Comparison of ENCODE assay signal across 8 cellular contexts in the genomic region with DNA sequence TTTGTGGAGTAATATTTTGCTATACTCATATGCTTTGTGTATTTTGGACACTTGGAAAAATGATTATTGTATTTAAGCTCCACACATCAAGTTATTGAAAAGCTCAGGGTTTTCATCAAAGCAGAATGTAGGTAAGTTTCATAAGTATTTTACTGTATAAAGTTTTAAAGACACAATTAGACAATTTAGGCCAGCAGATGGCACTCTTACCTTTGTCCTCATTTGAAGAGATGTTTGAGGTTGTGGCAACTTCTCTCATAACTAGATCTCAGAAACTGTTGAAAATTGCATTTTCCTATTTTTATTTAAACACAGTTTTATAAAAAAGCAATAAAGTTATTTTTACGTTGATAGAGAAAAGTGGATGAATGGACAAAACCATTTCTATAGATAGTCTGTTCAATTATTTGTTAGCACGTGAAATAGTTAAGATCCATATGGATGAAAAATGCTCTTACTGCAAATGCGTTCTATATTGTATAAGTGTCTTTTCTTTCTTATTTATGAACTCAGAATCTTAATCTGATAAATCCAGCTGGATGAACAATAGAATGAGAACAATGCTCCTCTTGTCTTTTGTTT.
A peak's percentile ranks its signal among the peaks of the same experiment; 100 is the strongest.
DNase-seq lines count a peak whose midpoint lies in the region; ATAC-seq and TF ChIP-seq lines count a peak whose summit lies in the region.

No MANE protein-coding gene starts in this region.

- no peaks in the 10 kb centered on the region for H3K79me2 ChIP-seq in Loucy (ENCODE audit: insufficient read depth, low read length)
- H3K79me2 ChIP-seq in SK-N-SH (ENCODE audit: insufficient read depth), result no peaks in the 10 kb centered on the region
- H3K79me2 ChIP-seq in neural progenitor cell (ENCODE audit: low read depth), result no peaks in the 10 kb centered on the region

- TF ChIP-seq RAD21 in SK-N-SH (IDR thresholded peaks at IDR 0.05; ENCODE audit: low read length), result peak; percentile 82

- H3K4me1 Mint-ChIP-seq in neural progenitor cell, result no peaks in the 10 kb centered on the region
- H3K4me1 Mint-ChIP-seq in activated T-helper 2 cell treated with anti-CD3 and anti-CD28 coated beads, Interferon-gamma antibody, Interleukin-2, Interleukin-4, amounts not matched to agents 10 μg/mL and 5 μg/mL and 100 μg/mL, durations not matched to agents 14 hours and 24 hours and 36 hours (ENCODE audit: low read depth), result no peaks in the 10 kb centered on the region

- no peaks in the 10 kb centered on the region for H3K36me3 Mint-ChIP-seq in neural progenitor cell
- H3K36me3 Mint-ChIP-seq in activated T-helper 2 cell treated with anti-CD3 and anti-CD28 coated beads, Interferon-gamma antibody, Interleukin-2, Interleukin-4, amounts not matched to agents 10 μg/mL and 5 μg/mL and 100 μg/mL, durations not matched to agents 14 hours and 24 hours and 36 hours (ENCODE audit: low read depth), result no peaks in the 10 kb centered on the region

- TF ChIP-seq CTCF in 22Rv1 (IDR thresholded peaks at IDR 0.05) (peak; percentile 91), Loucy (conservative IDR thresholded peaks at IDR 0.05; ENCODE audit: low read length) (peak; percentile 80), SK-N-SH (IDR thresholded peaks at IDR 0.05) (peak; percentile 81), neural progenitor cell (IDR thresholded peaks at IDR 0.05) (peak; percentile 75)

- H3K9me3 Mint-ChIP-seq in neural progenitor cell, result peaks cover 9% of the 10 kb centered on the region
- no peaks in the 10 kb centered on the region for H3K9me3 Mint-ChIP-seq in activated T-helper 2 cell treated with anti-CD3 and anti-CD28 coated beads, Interferon-gamma antibody, Interleukin-2, Interleukin-4, amounts not matched to agents 10 μg/mL and 5 μg/mL and 100 μg/mL, durations not matched to agents 14 hours and 24 hours and 36 hours

- DNase-seq in Daoy (ENCODE audit: low read depth) (peak; percentile 41), SK-N-SH (peak; percentile 44), fibroblast of gingiva (ENCODE audit: low read depth) (peak; percentile 57), neural progenitor cell (ENCODE audit: low spot score) (peak; percentile 61)
- DNase-seq in activated T-helper 2 cell treated with anti-CD3 and anti-CD28 coated beads, Interferon-gamma antibody, Interleukin-2, Interleukin-4, amounts not matched to agents 10 μg/mL and 5 μg/mL and 100 μg/mL, durations not matched to agents 14 hours and 24 hours and 36 hours (ENCODE audit: low spot score), result no peak

- no peak overlapping the region for H3K4me2 ChIP-seq in Loucy (ENCODE audit: low read depth, low read length, poor library complexity, severe bottlenecking)
- no peak overlapping the region for H3K4me2 ChIP-seq in SK-N-SH
- H3K4me2 ChIP-seq in neural progenitor cell, result no peak overlapping the region

- no peak overlapping the region for H3K27ac Mint-ChIP-seq in neural progenitor cell
- no peak overlapping the region for H3K27ac Mint-ChIP-seq in activated T-helper 2 cell treated with anti-CD3 and anti-CD28 coated beads, Interferon-gamma antibody, Interleukin-2, Interleukin-4, amounts not matched to agents 10 μg/mL and 5 μg/mL and 100 μg/mL, durations not matched to agents 14 hours and 24 hours and 36 hours

- H3K4me1 ChIP-seq in Loucy (ENCODE audit: insufficient read depth, low read length, poor library complexity, severe bottlenecking), result no peaks in the 10 kb centered on the region
- H3K4me1 ChIP-seq in SK-N-SH (ENCODE audit: control insufficient read depth in 1 of 2, insufficient read depth in 2 of 2, low read depth in 1 of 2, low read length in 1 of 2), result no peaks in the 10 kb centered on the region
- H3K4me1 ChIP-seq in neural progenitor cell, result no peaks in the 10 kb centered on the region

- H3K9me3 ChIP-seq in Loucy (ENCODE audit: insufficient read depth, low read depth, low read length) (no peaks in the 10 kb centered on the region), SK-N-SH (no peaks in the 10 kb centered on the region), neural progenitor cell (ENCODE audit: low read depth) (no peaks in the 10 kb centered on the region)

- no peak overlapping the region for H3K4me3 Mint-ChIP-seq in neural progenitor cell
- no peak overlapping the region for H3K4me3 Mint-ChIP-seq in activated T-helper 2 cell treated with anti-CD3 and anti-CD28 coated beads, Interferon-gamma antibody, Interleukin-2, Interleukin-4, amounts not matched to agents 10 μg/mL and 5 μg/mL and 100 μg/mL, durations not matched to agents 14 hours and 24 hours and 36 hours (ENCODE audit: low read depth)

- peaks cover 2% of the 10 kb centered on the region for H3K27me3 Mint-ChIP-seq in neural progenitor cell (ENCODE audit: insufficient read depth, low read depth)
- H3K27me3 Mint-ChIP-seq in activated T-helper 2 cell treated with anti-CD3 and anti-CD28 coated beads, Interferon-gamma antibody, Interleukin-2, Interleukin-4, amounts not matched to agents 10 μg/mL and 5 μg/mL and 100 μg/mL, durations not matched to agents 14 hours and 24 hours and 36 hours (ENCODE audit: low read depth), result peaks cover 4% of the 10 kb centered on the region

- H3K27ac ChIP-seq in 22Rv1 (no peak overlapping the region), SK-N-SH (ENCODE audit: low read depth in 2 of 2, low read length in 1 of 2) (no peak overlapping the region), neural progenitor cell (no peak overlapping the region)

- H3K27me3 ChIP-seq in Loucy (ENCODE audit: insufficient read depth, low read length, poor library complexity, severe bottlenecking), result no peaks in the 10 kb centered on the region
- H3K27me3 ChIP-seq in SK-N-SH (ENCODE audit: insufficient read depth), result no peaks in the 10 kb centered on the region
- no peaks in the 10 kb centered on the region for H3K27me3 ChIP-seq in neural progenitor cell

- POLR2A ChIA-PET in SK-N-SH (lab: Yijun Ruan, JAX), result no interaction called here

- H4K20me1 ChIP-seq in Loucy (ENCODE audit: insufficient read depth, low read length, poor library complexity, severe bottlenecking) (no peaks in the 10 kb centered on the region), SK-N-SH (ENCODE audit: insufficient read depth) (no peaks in the 10 kb centered on the region), neural progenitor cell (ENCODE audit: low read depth) (no peaks in the 10 kb centered on the region)

- no peaks in the 10 kb centered on the region for H3K36me3 ChIP-seq in Loucy (ENCODE audit: insufficient read depth, low read length)
- no peaks in the 10 kb centered on the region for H3K36me3 ChIP-seq in SK-N-SH (replicated peaks in 1 of 2; ENCODE audit: control insufficient read depth in 1 of 2, insufficient read depth in 2 of 2, low read length in 1 of 2)
- no peaks in the 10 kb centered on the region for H3K36me3 ChIP-seq in neural progenitor cell

- H3K9me2 ChIP-seq in Loucy (replicated peaks; ENCODE audit: low read depth, low read length) (no peaks in the 10 kb centered on the region), SK-N-SH (no peaks in the 10 kb centered on the region)

- no peak for TF ChIP-seq EP300 in SK-N-SH (IDR thresholded peaks at IDR 0.05; ENCODE audit: borderline replicate concordance in 1 of 2, low read depth in 1 of 2, low read length in 1 of 2)

- CTCF ChIA-PET in SK-N-SH (lab: Yijun Ruan, JAX), result interaction anchor here (0.6 to 2.6 kb wide), 36 partner anchors 8 to 1059 kb away, joined by 3 to 23 read pairs (median 4); a partner anchor contains a TSS

- intact Hi-C loops in activated T-helper 2 cell treated with anti-CD3 and anti-CD28 coated beads, Interferon-gamma antibody, Interleukin-2, Interleukin-4, amounts not matched to agents 10 μg/mL and 5 μg/mL and 100 μg/mL, durations not matched to agents 14 hours and 24 hours and 36 hours (cut with micrococcal nuclease), result loop anchor here (2.0 to 5.0 kb wide), 4 partner anchors 96 to 638 kb away; no protein-coding TSS in a partner anchor

- H3K4me3 ChIP-seq in Loucy (ENCODE audit: low read length, poor library complexity, severe bottlenecking) (no peak overlapping the region), SK-N-SH (ENCODE audit: low read depth in 2 of 2, low read length in 1 of 2) (peak overlapping the region in 1 of 2 experiments; percentile 22; a peak in 1 of 4 replicates), neural progenitor cell (no peak overlapping the region)

- H3K9ac ChIP-seq in Loucy (ENCODE audit: low read depth, low read length, poor library complexity, severe bottlenecking), result no peak overlapping the region
- H3K9ac ChIP-seq in SK-N-SH, result no peak overlapping the region
- H3K9ac ChIP-seq in neural progenitor cell, result no peak overlapping the region

- H3F3A ChIP-seq in Loucy (ENCODE audit: low read depth) (no peaks in the 10 kb centered on the region), SK-N-SH (replicated peaks; ENCODE audit: insufficient read depth) (no peaks in the 10 kb centered on the region), neural progenitor cell (ENCODE audit: low read depth) (no peaks in the 10 kb centered on the region)

- 62% methylated on average over 3 of the region's 3 CpGs for WGBS in SK-N-SH (ENCODE audit: low lambda C conversion rate)

- H2AFZ ChIP-seq in Loucy (ENCODE audit: low read length), result no peak overlapping the region
- no peak overlapping the region for H2AFZ ChIP-seq in SK-N-SH (ENCODE audit: low read depth)
- H2AFZ ChIP-seq in neural progenitor cell (replicated peaks), result no peak overlapping the region

- no peak for ATAC-seq in HG02588 (IDR thresholded peaks at IDR 0.05; ENCODE audit: unreplicated experiment)

TF ChIP-seq in SK-N-SH, 30 proteins besides CTCF, POLR2A, EP300 and RAD21:
- TF ChIP-seq TAF1 (IDR thresholded peaks at IDR 0.05; ENCODE audit: borderline replicate concordance, low read depth, low read length) (no peak), ELF1 (IDR thresholded peaks at IDR 0.05) (no peak), SMC3 (IDR thresholded peaks at IDR 0.05; ENCODE audit: low read depth, low read length) (peak; percentile 62), GABPA (IDR thresholded peaks at IDR 0.05; ENCODE audit: low read depth) (no peak)
